Comparison of ENCODE assay signal across 9 cellular contexts in the genomic region with DNA sequence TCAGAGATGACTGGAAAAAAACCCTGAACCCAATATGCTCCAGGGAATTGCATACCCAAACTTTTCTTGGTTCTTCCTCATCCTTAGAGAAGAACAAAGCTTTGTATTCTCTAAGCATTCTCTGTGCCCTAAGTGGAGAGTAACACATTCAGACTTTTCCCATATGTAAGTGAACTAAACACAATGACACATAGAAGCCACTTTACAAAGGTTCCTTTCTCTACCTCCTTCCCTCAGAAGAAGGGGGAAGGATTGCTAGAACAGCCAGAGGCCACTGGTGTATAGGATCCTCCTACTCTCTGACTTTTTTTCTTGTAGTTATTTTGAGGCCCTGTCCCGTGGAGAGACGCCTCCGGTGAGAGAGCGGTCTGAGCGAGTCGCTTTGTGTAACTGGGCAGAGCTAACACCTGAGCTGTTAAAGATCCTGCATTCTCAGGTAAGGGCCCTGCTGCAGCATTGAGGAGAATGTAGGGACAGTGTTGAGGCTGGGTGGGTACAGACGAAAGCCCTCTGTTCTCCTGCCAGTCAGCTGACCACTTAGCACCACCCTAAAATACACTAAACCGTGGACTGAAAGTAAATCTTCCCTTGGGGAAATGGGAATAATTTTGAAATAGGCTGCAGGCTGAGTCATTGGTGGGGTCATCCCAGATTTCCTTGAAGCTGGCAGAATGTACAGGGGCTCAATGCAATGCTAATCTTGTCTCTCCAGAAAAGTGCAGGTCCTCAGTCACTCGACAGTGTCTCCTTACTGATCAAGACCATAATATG. TPM values are rescaled to one million over a fixed set of nuclear protein-coding genes. Genes with fewer than 3 reads are reported as not detected.
A peak's percentile ranks its signal among the peaks of the same experiment; 100 is the strongest.
DNase-seq lines count a peak whose midpoint lies in the region; ATAC-seq, FAIRE-seq and TF ChIP-seq lines count a peak whose summit lies in the region.
"Not testable (repeated sequence)": the region's sequence is repeated elsewhere in the genome, so short reads cannot be mapped to it uniquely, and the experiment has no call there.
"Had no signal": no experiment of that assay in that cellular context is flagged by ENCODE, and none has a peak within 500 bp of the region (broad histone marks: within the 10 kb centered on the region; RNA-seq: fewer than 3 reads in every experiment).

No MANE protein-coding gene starts in this region.

- not testable (repeated sequence) for H3K9me3 ChIP-seq in RWPE2 (ENCODE audit: severe bottlenecking)

- H3K27me3 Mint-ChIP-seq in MCF 10A (ENCODE audit: insufficient read depth, unreplicated experiment): not testable (repeated sequence)

- POLR2A ChIA-PET in MCF 10A (lab: Yijun Ruan, JAX): interaction anchor here (0.6 kb wide), 1 partner anchor 95 kb away, joined by 4 read pairs; no protein-coding TSS in a partner anchor

- not testable (repeated sequence) for H3K9me3 Mint-ChIP-seq in MCF 10A (ENCODE audit: unreplicated experiment)

- H3K36me3 ChIP-seq in RWPE2 (ENCODE audit: low read depth): not testable (repeated sequence)

- H3K4me1 Mint-ChIP-seq in MCF 10A (ENCODE audit: insufficient read depth, unreplicated experiment): peaks cover 27% of the 10 kb centered on the region

- not testable (repeated sequence) for TF ChIP-seq CTCF in RWPE2 (IDR thresholded peaks at IDR 0.05; ENCODE audit: poor library complexity, severe bottlenecking); MCF 10A (IDR thresholded peaks at IDR 0.05; ENCODE audit: unreplicated experiment)

- not testable (repeated sequence) for H3K27ac ChIP-seq in RWPE2 (ENCODE audit: poor library complexity, severe bottlenecking)

- peak; percentile 13 for FAIRE-seq in urothelium cell line (lab: Jason Lieb, UNC)

- intact Hi-C loops in MCF 10A (cut with micrococcal nuclease); Right ventricle myocardium inferior (cut with DNase I); left ventricle myocardium superior (cut with micrococcal nuclease): not testable (repeated sequence)

- not testable (repeated sequence) for H3K4me3 Mint-ChIP-seq in MCF 10A (ENCODE audit: unreplicated experiment)

- not testable (repeated sequence) for H3K27ac Mint-ChIP-seq in MCF 10A (ENCODE audit: low read depth, unreplicated experiment)

- ATAC-seq in RWPE2 (ENCODE audit: low read depth) (peak; percentile 15; the same call in 1 of the 3 replicates), Right ventricle myocardium inferior (peak; percentile 26), left ventricle myocardium superior (peak; percentile 57)

- H3K36me3 Mint-ChIP-seq in MCF 10A (ENCODE audit: insufficient read depth, unreplicated experiment): not testable (repeated sequence)

- DNase-seq in EL (peak; percentile 6), MCF 10A (ENCODE audit: unreplicated experiment) (peak; percentile 36), fibroblast of gingiva (ENCODE audit: low read depth) (peak; percentile 6), skeletal muscle cell (ENCODE audit: low read depth) (peak; percentile 11)
- not testable (repeated sequence) for DNase-seq in RWPE2 (ENCODE audit: low spot score); Right ventricle myocardium inferior (ENCODE audit: missing footprints); left ventricle myocardium superior; urothelium cell line (ENCODE audit: low spot score)

- peaks cover 11% of the 10 kb centered on the region for H3K27me3 ChIP-seq in RWPE2 (ENCODE audit: insufficient read depth, poor library complexity, severe bottlenecking)

- CTCF ChIA-PET in MCF 10A (lab: Yijun Ruan, JAX): not testable (repeated sequence)

- BruUV-seq in MCF 10A (replicated peaks; lab: Mats Ljungman, UMichigan): not testable (repeated sequence)

- H3K4me1 ChIP-seq in RWPE2 (ENCODE audit: insufficient read depth, poor library complexity, severe bottlenecking): not testable (repeated sequence)

- not testable (repeated sequence) for H3K4me3 ChIP-seq in RWPE2 (ENCODE audit: severe bottlenecking); skeletal muscle cell (ENCODE audit: low read depth, low read length)

RNA-seq across cellular contexts. Expression of a gene that starts 6.5 kb away (rescaled TPM):
- not detected in 2 replicates for total RNA-seq in MCF 10A (2022)
- 4.6 TPM for total RNA-seq in Right ventricle myocardium inferior
- 3.7 TPM for total RNA-seq in left ventricle myocardium superior
- total RNA-seq: CD8-positive, alpha-beta memory T cell had no signal
